1 cellular context compared by ENCODE assay signal in genomic region chr22:45422237-45422983, GRCh38.
TF ChIP-seq lines count a peak whose summit lies in the region.

No MANE protein-coding gene starts in this region.

TF ChIP-seq in GM12878, 131 proteins besides CTCF, POLR2A, EP300 and RAD21:
- TF ChIP-seq GABPA (IDR thresholded peaks at IDR 0.05; ENCODE audit: low read depth) (no peak), CEBPB (IDR thresholded peaks at IDR 0.05; ENCODE audit: borderline replicate concordance in 1 of 2, low read depth in 2 of 2, low read length in 2 of 2) (no peak), NFXL1 (IDR thresholded peaks at IDR 0.05; ENCODE audit: borderline replicate concordance) (no peak), TAF1 (IDR thresholded peaks at IDR 0.05; ENCODE audit: borderline replicate concordance, low read depth, low read length) (no peak), SKIL (IDR thresholded peaks at IDR 0.05; ENCODE audit: low read depth, poor library complexity, severe bottlenecking) (no peak), CHD1 (IDR thresholded peaks at IDR 0.05; ENCODE audit: low read depth, low read length) (no peak), JUND (IDR thresholded peaks at IDR 0.05; ENCODE audit: low read depth, low read length) (no peak), RAD51 (IDR thresholded peaks at IDR 0.05) (no peak), RELA (IDR thresholded peaks at IDR 0.05; ENCODE audit: borderline replicate concordance, partially characterized antibody) (no peak), WRNIP1 (IDR thresholded peaks at IDR 0.05; ENCODE audit: borderline replicate concordance, low read depth, low read length) (no peak), SUZ12 (IDR thresholded peaks at IDR 0.05; ENCODE audit: unreplicated experiment) (no peak), REST (IDR thresholded peaks at IDR 0.05; ENCODE audit: low read depth, low read length) (no peak)
TF ChIP-seq in GM12878: peak in this region for 0.
